Comparison of ENCODE assay signal across 8 cellular contexts in genomic region chr11:71787014-71787823, GRCh38. TPM values are rescaled to one million over a fixed set of nuclear protein-coding genes. Genes with fewer than 3 reads are reported as not detected.
DNase-seq lines count a peak whose midpoint lies in the region; ATAC-seq and TF ChIP-seq lines count a peak whose summit lies in the region.

No MANE protein-coding gene starts in this region.

- no peaks in the 10 kb centered on the region for H3K36me3 Mint-ChIP-seq in IgD-negative memory B cell
- H3K36me3 Mint-ChIP-seq in activated T-cell treated with anti-CD3 and anti-CD28 coated beads, Interleukin-2, amount 50 U/mL, for 24 hours (ENCODE audit: low read depth), result peaks cover 39% of the 10 kb centered on the region

- peak overlapping the region; percentile 83 to 98 (median 98) for H3K27ac Mint-ChIP-seq in IgD-negative memory B cell
- H3K27ac Mint-ChIP-seq in activated T-cell treated with anti-CD3 and anti-CD28 coated beads, Interleukin-2, amount 50 U/mL, for 24 hours, result peak overlapping the region; percentile 99

- intact Hi-C loops in PC-3 (cut with micrococcal nuclease) (no loop called here), esophagus muscularis mucosa (cut with DNase I) (no loop called here)

- H3K27me3 ChIP-seq in PC-3 (ENCODE audit: low read length) (no peaks in the 10 kb centered on the region), esophagus muscularis mucosa (no peaks in the 10 kb centered on the region), muscle layer of duodenum (ENCODE audit: low read depth, low read length) (no peaks in the 10 kb centered on the region)

- DNase-seq in DMS114 treated with DMSO at 0.1 percent for 48 hours (lab: John Stamatoyannopoulos, UW; ENCODE audit: unreplicated experiment) (peak; percentile 80), PC-3 (peak; percentile 99), esophagus muscularis mucosa (ENCODE audit: extremely low spot score) (peak; percentile 99)
- peak; percentile 100 for DNase-seq in activated T-cell treated with anti-CD3 and anti-CD28 coated beads, Interleukin-2, amount 50 U/mL, for 24 hours
- peak; percentile 99 for DNase-seq in stimulated activated CD8-positive, alpha-beta memory T cell treated with anti-CD3 and anti-CD28 coated beads, Interleukin-7, amount 100 ng/mL, for 24 hours (ENCODE audit: low read depth)

- H3K4me2 ChIP-seq in PC-3 (ENCODE audit: low read length), result peak overlapping the region; percentile 99

- H3K9me3 Mint-ChIP-seq in IgD-negative memory B cell, result no peaks in the 10 kb centered on the region
- no peaks in the 10 kb centered on the region for H3K9me3 Mint-ChIP-seq in activated T-cell treated with anti-CD3 and anti-CD28 coated beads, Interleukin-2, amount 50 U/mL, for 24 hours

- peak overlapping the region; percentile 100 for H3K9ac ChIP-seq in PC-3 (ENCODE audit: low read length)

- no peak for TF ChIP-seq EP300 in esophagus muscularis mucosa (IDR thresholded peaks at IDR 0.05)

- peak overlapping the region; percentile 95 to 99 (median 97) for H3K4me3 Mint-ChIP-seq in IgD-negative memory B cell
- H3K4me3 Mint-ChIP-seq in activated T-cell treated with anti-CD3 and anti-CD28 coated beads, Interleukin-2, amount 50 U/mL, for 24 hours, result peak overlapping the region; percentile 91

- BruUV-seq in PC-3 (replicated peaks; lab: Mats Ljungman, UMichigan), result no TSS peak

- no peaks in the 10 kb centered on the region for H4K20me1 ChIP-seq in PC-3 (ENCODE audit: low read length)

- H3K9me3 ChIP-seq in PC-3 (ENCODE audit: low read length) (no peaks in the 10 kb centered on the region), esophagus muscularis mucosa (no peaks in the 10 kb centered on the region), muscle layer of duodenum (ENCODE audit: control insufficient read depth in 1 of 2, low read length in 2 of 2) (no peaks in the 10 kb centered on the region)

- no peaks in the 10 kb centered on the region for H3F3A ChIP-seq in PC-3 (ENCODE audit: low read length, unreplicated experiment)

- peak overlapping the region; percentile 55 for H2AFZ ChIP-seq in PC-3 (ENCODE audit: low read length)

- no peaks in the 10 kb centered on the region for H3K27me3 Mint-ChIP-seq in IgD-negative memory B cell
- no peaks in the 10 kb centered on the region for H3K27me3 Mint-ChIP-seq in activated T-cell treated with anti-CD3 and anti-CD28 coated beads, Interleukin-2, amount 50 U/mL, for 24 hours

- POLR2A ChIA-PET in PC-3 (lab: Charles Lee; ENCODE audit: unreplicated experiment), result interaction anchor here (0.6 kb wide), 1 partner anchor 339 kb away, joined by 3 read pairs; the partner anchor contains the start of gene DHCR7

- CTCF ChIA-PET in PC-3 (lab: Charles Lee), result interaction anchor here (0.7 kb wide), 1 partner anchor 190 kb away, joined by 3 read pairs; no protein-coding TSS in a partner anchor

- peaks cover 5% of the 10 kb centered on the region; the same call in 1 of the 2 replicates for H3K79me2 ChIP-seq in PC-3 (ENCODE audit: low read length)

- WGBS in esophagus muscularis mucosa, result under 1% methylated on average over 16 of the region's 67 CpGs

- peaks cover 20% of the 10 kb centered on the region for H3K4me1 ChIP-seq in PC-3 (ENCODE audit: insufficient read depth, low read length)
- peaks cover 5 to 12% (median 11%) of the 10 kb centered on the region in 4 donors for H3K4me1 ChIP-seq in esophagus muscularis mucosa
- no peaks in the 10 kb centered on the region for H3K4me1 ChIP-seq in muscle layer of duodenum (ENCODE audit: control insufficient read depth in 1 of 2, insufficient read depth in 2 of 2, low read length in 2 of 2)

- H3K9me2 ChIP-seq in PC-3 (replicated peaks; ENCODE audit: low read length), result no peaks in the 10 kb centered on the region

- TF ChIP-seq POLR2A in esophagus muscularis mucosa (IDR thresholded peaks at IDR 0.05; ENCODE audit: low read depth), result no peak

- TF ChIP-seq CTCF in PC-3 (conservative IDR thresholded peaks at IDR 0.05; ENCODE audit: low read depth, low read length), result no peak
- TF ChIP-seq CTCF in esophagus muscularis mucosa (IDR thresholded peaks at IDR 0.05), result no peak

- ATAC-seq in GM21529 (IDR thresholded peaks at IDR 0.05; ENCODE audit: unreplicated experiment) (peak; percentile 99), PC-3 (peak; percentile 92)

- H3K36me3 ChIP-seq in PC-3 (ENCODE audit: low read depth, low read length) (no peaks in the 10 kb centered on the region), esophagus muscularis mucosa (peaks cover 0 to 5% (median 0%) of the 10 kb centered on the region in 4 donors), muscle layer of duodenum (ENCODE audit: control insufficient read depth in 1 of 2, insufficient read depth in 2 of 2, low read length in 2 of 2) (no peaks in the 10 kb centered on the region)

- peaks cover 0 to 12% (median 9%) of the 10 kb centered on the region in 3 donors for H3K4me1 Mint-ChIP-seq in IgD-negative memory B cell
- peaks cover 26% of the 10 kb centered on the region for H3K4me1 Mint-ChIP-seq in activated T-cell treated with anti-CD3 and anti-CD28 coated beads, Interleukin-2, amount 50 U/mL, for 24 hours (ENCODE audit: low read depth)

- peak overlapping the region; percentile 86 for H3K4me3 ChIP-seq in PC-3 (ENCODE audit: low read length)
- peak overlapping the region; percentile 63 to 85 (median 76) for H3K4me3 ChIP-seq in esophagus muscularis mucosa
- H3K4me3 ChIP-seq in muscle layer of duodenum (ENCODE audit: low read depth in 1 of 2, low read length in 2 of 2), result peak overlapping the region; percentile 16 to 65

- H3K27ac ChIP-seq in PC-3 (ENCODE audit: low read length), result peak overlapping the region; percentile 99
- H3K27ac ChIP-seq in esophagus muscularis mucosa (replicated peaks in 1 of 4), result peak overlapping the region; percentile 62 to 90 (median 86)
- H3K27ac ChIP-seq in muscle layer of duodenum (ENCODE audit: low read length), result no peak overlapping the region

RNA-seq across cellular contexts. Expression of gene DEFB108B, which starts 45.8 kb away (rescaled TPM):
- not detected for polyA plus RNA-seq in IgD-negative memory B cell
- total RNA-seq in PC-3 (2014; rRNA removed) (not detected in 2 replicates), esophagus muscularis mucosa (not detected)
